Comparison of ENCODE assay signal across 2 cellular contexts in the genomic region with DNA sequence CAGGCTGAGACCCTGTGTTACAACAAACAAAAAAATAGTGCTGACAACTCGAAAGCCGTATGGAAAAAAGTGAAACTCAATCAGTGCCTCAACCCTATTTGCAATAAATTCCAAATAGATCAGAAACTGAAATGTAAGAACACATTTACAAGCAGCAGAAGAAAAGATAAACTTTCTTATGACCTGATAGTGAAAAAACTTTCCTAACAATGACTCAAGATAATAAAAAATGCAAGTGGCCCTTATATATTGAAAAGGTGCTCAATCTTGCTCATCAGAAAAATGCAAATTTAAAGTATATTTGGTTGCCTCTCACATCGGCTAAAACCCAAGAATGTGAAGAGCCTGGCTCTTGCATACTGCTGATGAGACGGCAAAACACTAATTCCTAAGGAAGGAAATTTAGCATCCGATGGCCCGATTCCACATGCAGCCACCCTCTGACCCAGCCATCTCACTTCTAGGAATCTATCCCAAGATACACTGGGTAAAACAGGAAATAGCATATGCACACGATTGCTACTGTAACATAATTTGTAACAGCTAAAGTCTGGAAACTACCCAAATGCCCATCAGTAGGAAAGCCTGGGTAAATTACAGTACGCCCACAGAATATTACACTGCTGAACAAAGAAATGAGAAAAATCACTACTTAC.
A peak's percentile ranks its signal among the peaks of the same experiment; 100 is the strongest.
TF ChIP-seq lines count a peak whose summit lies in the region.

No MANE protein-coding gene starts in this region.

TF ChIP-seq in IMR-90, 13 proteins besides CTCF, POLR2A, EP300 and RAD21:
- TF ChIP-seq MAFK (IDR thresholded peaks at IDR 0.05; ENCODE audit: low read depth, low read length) = no peak
- TF ChIP-seq MAZ (IDR thresholded peaks at IDR 0.05; ENCODE audit: borderline replicate concordance, low read depth, low read length) = no peak
- no peak for TF ChIP-seq RFX5 (IDR thresholded peaks at IDR 0.05; ENCODE audit: low read depth, low read length)
- TF ChIP-seq, protein P1, sequence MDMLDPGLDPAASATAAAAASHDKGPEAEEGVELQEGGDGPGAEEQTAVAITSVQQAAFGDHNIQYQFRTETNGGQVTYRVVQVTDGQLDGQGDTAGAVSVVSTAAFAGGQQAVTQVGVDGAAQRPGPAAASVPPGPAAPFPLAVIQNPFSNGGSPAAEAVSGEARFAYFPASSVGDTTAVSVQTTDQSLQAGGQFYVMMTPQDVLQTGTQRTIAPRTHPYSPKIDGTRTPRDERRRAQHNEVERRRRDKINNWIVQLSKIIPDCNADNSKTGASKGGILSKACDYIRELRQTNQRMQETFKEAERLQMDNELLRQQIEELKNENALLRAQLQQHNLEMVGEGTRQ (IDR thresholded peaks at IDR 0.05; ENCODE audit: low read depth, low read length) = no peak
TF ChIP-seq in IMR-90: peak in this region for 0.

TF ChIP-seq in endothelial cell of umbilical vein, 7 proteins besides CTCF, POLR2A, EP300 and RAD21:
- peak; percentile 16 for TF ChIP-seq POLR2AphosphoS5 (IDR thresholded peaks at IDR 0.05; ENCODE audit: insufficient read depth, low read depth, low read length)
- TF ChIP-seq EZH2 (IDR thresholded peaks at IDR 0.05; ENCODE audit: borderline replicate concordance, low read depth, low read length, severe bottlenecking) = no peak
- TF ChIP-seq, protein P2, sequence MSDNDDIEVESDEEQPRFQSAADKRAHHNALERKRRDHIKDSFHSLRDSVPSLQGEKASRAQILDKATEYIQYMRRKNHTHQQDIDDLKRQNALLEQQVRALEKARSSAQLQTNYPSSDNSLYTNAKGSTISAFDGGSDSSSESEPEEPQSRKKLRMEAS (IDR thresholded peaks at IDR 0.05; ENCODE audit: insufficient read depth, insufficient read length) = no peak
- no peak for TF ChIP-seq GATA2 (IDR thresholded peaks at IDR 0.05; ENCODE audit: insufficient read depth, insufficient read length, low read depth, low read length)
- no peak for TF ChIP-seq JUN (IDR thresholded peaks at IDR 0.05; ENCODE audit: borderline replicate concordance, insufficient read depth, insufficient read length, low read depth)
